In the genomic region with DNA sequence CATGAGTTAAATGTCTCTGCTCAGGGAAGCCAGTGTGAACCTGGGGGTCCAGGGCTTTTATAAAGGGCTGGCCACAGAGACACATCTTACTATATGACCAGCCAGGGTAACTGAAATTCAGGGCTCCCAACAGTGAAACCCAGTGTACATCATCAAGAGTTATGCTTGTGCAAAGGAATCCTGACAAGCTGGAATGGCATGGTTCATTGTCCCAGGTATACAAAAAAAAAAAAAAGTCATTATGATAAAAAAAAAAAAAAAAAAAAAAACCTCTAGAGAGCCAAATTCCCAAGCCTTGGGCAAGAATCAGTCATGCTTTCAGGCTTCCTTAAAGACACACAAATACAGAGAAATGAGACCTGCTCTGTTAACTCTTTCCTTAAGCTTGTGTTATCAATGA, we compare ENCODE assay signal across 18 cellular contexts.
DNase-seq lines count a peak whose midpoint lies in the region; ATAC-seq, FAIRE-seq and TF ChIP-seq lines count a peak whose summit lies in the region.
"Had no signal": no experiment of that assay in that cellular context is flagged by ENCODE, and none has a peak within 500 bp of the region (broad histone marks: within the 10 kb centered on the region; RNA-seq: fewer than 3 reads in every experiment).

No MANE protein-coding gene starts in this region.

- DNase-seq in bronchial epithelial cell (ENCODE audit: low read depth) (peak; percentile 44), epithelial cell of prostate (ENCODE audit: low read depth, low spot score) (peak; percentile 52), left kidney (ENCODE audit: low read depth, low spot score) (peak; percentile 24), GM12891 (ENCODE audit: insufficient read length, low spot score) (no peak)
- DNase-seq: C1 segment of cervical spinal cord; CD4-positive, alpha-beta memory T cell; COR-L47; DMS153; DMS79 treated with DMSO at 0.1 percent for 48 hours; GF-D8; GOT3; HFFc6 had no signal

- H3K27me3 ChIP-seq in bronchial epithelial cell (ENCODE audit: control insufficient read depth, insufficient read depth, low read length) = no peaks in the 10 kb centered on the region

- no peak overlapping the region for H3K4me3 ChIP-seq in bronchial epithelial cell (ENCODE audit: low read depth, low read length)
- H3K4me3 ChIP-seq: HAP-1 had no signal

- no peak for ATAC-seq in HG03175 (IDR thresholded peaks at IDR 0.05; ENCODE audit: unreplicated experiment)
- no peak for ATAC-seq in GM21825 (IDR thresholded peaks at IDR 0.05; ENCODE audit: unreplicated experiment)

- H3K36me3 ChIP-seq in bronchial epithelial cell (ENCODE audit: control insufficient read depth, insufficient read depth, low read length) = no peaks in the 10 kb centered on the region
- H3K36me3 ChIP-seq: HAP-1 had no signal

- no peak for TF ChIP-seq CTCF in bronchial epithelial cell (IDR thresholded peaks at IDR 0.05; ENCODE audit: insufficient read depth, low read length, severe bottlenecking)

- no peak for TF ChIP-seq POLR2A in GM12891 (IDR thresholded peaks at IDR 0.05; ENCODE audit: low read depth, low read length)

- H3K27ac ChIP-seq in epithelial cell of prostate = no peak overlapping the region

- FAIRE-seq in bronchial epithelial cell (lab: Jason Lieb, UNC) = no peak
- FAIRE-seq in GM12891 (lab: Jason Lieb, UNC) = no peak
- FAIRE-seq: GM12892, GM19239, H54 had no signal

TF ChIP-seq in GM12891, 5 proteins besides CTCF, POLR2A, EP300 and RAD21:
- TF ChIP-seq TAF1 (IDR thresholded peaks at IDR 0.05; ENCODE audit: low read depth, low read length) (no peak), SPI1 (IDR thresholded peaks at IDR 0.05; ENCODE audit: low read depth, low read length) (no peak), POLR2AphosphoS5 (IDR thresholded peaks at IDR 0.05; ENCODE audit: low read depth, low read length) (no peak), PAX5 (IDR thresholded peaks at IDR 0.05; ENCODE audit: insufficient read depth, low read length, severe bottlenecking) (no peak), POU2F2 (IDR thresholded peaks at IDR 0.05; ENCODE audit: low read depth, low read length) (no peak)
